Comparison of ENCODE assay signal across 11 cellular contexts in genomic region chr6:84728602-84729001, GRCh38. TPM values are rescaled to one million over a fixed set of nuclear protein-coding genes. Genes with fewer than 3 reads are reported as not detected.
DNase-seq lines count a peak whose midpoint lies in the region; ATAC-seq and TF ChIP-seq lines count a peak whose summit lies in the region.
"Had no signal": no experiment of that assay in that cellular context is flagged by ENCODE, and none has a peak within 500 bp of the region (broad histone marks: within the 10 kb centered on the region; RNA-seq: fewer than 3 reads in every experiment).

No MANE protein-coding gene starts in this region.

- CTCF ChIA-PET in Calu3 (lab: Charles Lee): interaction anchor here (0.6 to 1.2 kb wide), 2 partner anchors 48 to 120 kb away, joined by 3 read pairs; no protein-coding TSS in a partner anchor

- no peak overlapping the region for H3K4me3 Mint-ChIP-seq in Calu3 (ENCODE audit: low read depth, unreplicated experiment)
- H3K4me3 Mint-ChIP-seq: activated naive CD4-positive, alpha-beta T cell treated with anti-CD3 and anti-CD28 coated beads, Interleukin-2, amount 50 U/mL, for 24 hours had no signal

- no peaks in the 10 kb centered on the region for H3K9me3 Mint-ChIP-seq in Calu3 (ENCODE audit: low read depth, unreplicated experiment)

- TF ChIP-seq CTCF in Calu3 (IDR thresholded peaks at IDR 0.05; ENCODE audit: unreplicated experiment): peak; percentile 46
- no peak for TF ChIP-seq CTCF in GM13976 (IDR thresholded peaks at IDR 0.05; ENCODE audit: borderline replicate concordance, control extremely low read depth, extremely low read depth, insufficient read depth, missing control alignments)

- in situ Hi-C loops in GM13976 (cut with MboI; ENCODE audit: low sequenced_read_pairs, unreplicated experiment): no loop called here

- no TSS peak for BruUV-seq in Calu3 (replicated peaks; lab: Mats Ljungman, UMichigan)

- DNase-seq in Calu3 (no peak), SHP77 treated with DMSO at 0.1 percent for 48 hours (lab: John Stamatoyannopoulos, UW) (peak; percentile 12), iPS-NIHi11 (ENCODE audit: low spot score) (peak; percentile 37), GM13976 (ENCODE audit: low spot score) (no peak)
- DNase-seq: NCI-H345; stimulated activated naive CD8-positive, alpha-beta T cell treated with anti-CD3 and anti-CD28 coated beads, Interleukin-15, Interleukin-2, amounts not matched to agents 100 U/mL and 50 U/mL, for 24 hours had no signal

- H3K36me3 Mint-ChIP-seq in Calu3 (ENCODE audit: insufficient read depth, unreplicated experiment): no peaks in the 10 kb centered on the region
- H3K36me3 Mint-ChIP-seq: activated naive CD4-positive, alpha-beta T cell treated with anti-CD3 and anti-CD28 coated beads, Interleukin-2, amount 50 U/mL, for 24 hours had no signal

- intact Hi-C loops in Calu3 (cut with micrococcal nuclease; ENCODE audit: unreplicated experiment): no loop called here

- H3K27me3 Mint-ChIP-seq in Calu3 (ENCODE audit: unreplicated experiment): no peaks in the 10 kb centered on the region

- ATAC-seq in HG02938 (IDR thresholded peaks at IDR 0.05; ENCODE audit: unreplicated experiment): peak; percentile 58
- ATAC-seq in GM19463 (IDR thresholded peaks at IDR 0.05; ENCODE audit: unreplicated experiment): no peak
- no peak for ATAC-seq in GM18858 (IDR thresholded peaks at IDR 0.05; ENCODE audit: unreplicated experiment)
- ATAC-seq in HG02981 (IDR thresholded peaks at IDR 0.05; ENCODE audit: unreplicated experiment): no peak
- ATAC-seq: stimulated activated naive CD8-positive, alpha-beta T cell treated with anti-CD3 and anti-CD28 coated beads, Interleukin-15, Interleukin-2, amounts not matched to agents 100 U/mL and 50 U/mL, for 24 hours had no signal

- H3K27ac Mint-ChIP-seq in Calu3 (ENCODE audit: unreplicated experiment): no peak overlapping the region
- H3K27ac Mint-ChIP-seq: activated naive CD4-positive, alpha-beta T cell treated with anti-CD3 and anti-CD28 coated beads, Interleukin-2, amount 50 U/mL, for 24 hours had no signal

- H3K4me1 Mint-ChIP-seq in Calu3 (ENCODE audit: low read depth, unreplicated experiment): no peaks in the 10 kb centered on the region
- H3K4me1 Mint-ChIP-seq: activated naive CD4-positive, alpha-beta T cell treated with anti-CD3 and anti-CD28 coated beads, Interleukin-2, amount 50 U/mL, for 24 hours had no signal

RNA-seq across cellular contexts. Expression of gene TBX18, which starts 35.8 kb away (rescaled TPM):
- total RNA-seq in Calu3 (2022): 48.5 and 49.2 TPM in 2 replicates

Comparison
In these comparisons a context has a peak if more than half of its experiments do, and no peak if none do; other contexts are left out.
1. DNase-seq: peak in SHP77 treated with DMSO at 0.1 percent for 48 hours (single experiment) and iPS-NIHi11 (single experiment); none in Calu3 (single experiment) and GM13976 (single experiment).